2 cellular contexts compared by ENCODE assay signal in genomic region chr11:612201-612960, GRCh38.
A peak's percentile ranks its signal among the peaks of the same experiment; 100 is the strongest.
TF ChIP-seq lines count a peak whose summit lies in the region.

No MANE protein-coding gene starts in this region.

TF ChIP-seq in GM23338, 12 proteins besides CTCF, POLR2A, EP300 and RAD21:
- no peak for TF ChIP-seq ZNF114 (CRISPR knock-in tag; IDR thresholded peaks at IDR 0.05)
- TF ChIP-seq EZH2 (IDR thresholded peaks at IDR 0.05; ENCODE audit: low read depth, unreplicated experiment), result no peak
- TF ChIP-seq EZH2phosphoT487 (IDR thresholded peaks at IDR 0.05; ENCODE audit: unreplicated experiment), result no peak
- no peak for TF ChIP-seq JUNB (IDR thresholded peaks at IDR 0.05; ENCODE audit: unreplicated experiment)
- no peak for TF ChIP-seq POLR2AphosphoS5 (IDR thresholded peaks at IDR 0.05; ENCODE audit: low read depth)
- no peak for TF ChIP-seq STAT1 (IDR thresholded peaks at IDR 0.05; ENCODE audit: unreplicated experiment)
- no peak for TF ChIP-seq CREB1 (CRISPR knock-in tag; IDR thresholded peaks at IDR 0.05; ENCODE audit: low read depth)
- TF ChIP-seq NANOG (IDR thresholded peaks at IDR 0.05; ENCODE audit: borderline replicate concordance), result no peak
- no peak for TF ChIP-seq ZNF331 (CRISPR knock-in tag; IDR thresholded peaks at IDR 0.05; ENCODE audit: low read depth)
- no peak for TF ChIP-seq REST (IDR thresholded peaks at IDR 0.05; ENCODE audit: unreplicated experiment)
- TF ChIP-seq ZNF462 (CRISPR knock-in tag; IDR thresholded peaks at IDR 0.05), result no peak
- TF ChIP-seq ETS1 (IDR thresholded peaks at IDR 0.05), result no peak

TF ChIP-seq in HepG2, 621 proteins besides CTCF, POLR2A, EP300 and RAD21 (continues in another document):
- TF ChIP-seq NFKB2 (CRISPR knock-in tag; IDR thresholded peaks at IDR 0.05; ENCODE audit: borderline replicate concordance) (no peak), STAG1 (CRISPR knock-in tag; IDR thresholded peaks at IDR 0.05) (peak; percentile 52), ZNF484 (CRISPR knock-in tag; IDR thresholded peaks at IDR 0.05; ENCODE audit: borderline replicate concordance, low read depth) (no peak), NR2F1 (CRISPR knock-in tag; IDR thresholded peaks at IDR 0.05) (no peak), PRPF4 (IDR thresholded peaks at IDR 0.05; ENCODE audit: low read depth, low read length, poor library complexity, severe bottlenecking) (peak; percentile 46), MAX (IDR thresholded peaks at IDR 0.05) (no peak), ZNF18 (CRISPR knock-in tag; IDR thresholded peaks at IDR 0.05; ENCODE audit: insufficient replicate concordance) (no peak), HNRNPL (IDR thresholded peaks at IDR 0.05; ENCODE audit: low read depth, low read length) (0 out of 2 replicates have a peak, but pooled peaks have one; percentile 22), ZSCAN29 (CRISPR knock-in tag; conservative IDR thresholded peaks at IDR 0.05) (no peak), AHDC1 (CRISPR knock-in tag; IDR thresholded peaks at IDR 0.05; ENCODE audit: borderline replicate concordance) (no peak), MZF1 (CRISPR knock-in tag; IDR thresholded peaks at IDR 0.05; ENCODE audit: borderline replicate concordance) (no peak), ZBTB1 (CRISPR knock-in tag; IDR thresholded peaks at IDR 0.05; ENCODE audit: borderline replicate concordance) (no peak), DDIT3 (CRISPR knock-in tag; IDR thresholded peaks at IDR 0.05) (no peak), RNF219 (CRISPR knock-in tag; IDR thresholded peaks at IDR 0.05) (no peak), ZNF354B (CRISPR knock-in tag; IDR thresholded peaks at IDR 0.05) (no peak), ZNF687 (CRISPR knock-in tag; IDR thresholded peaks at IDR 0.05) (peak; percentile 10; the same call in 1 of the 2 replicates), ZNF282 (IDR thresholded peaks at IDR 0.05; ENCODE audit: partially characterized antibody) (no peak), ZNF432 (CRISPR knock-in tag; IDR thresholded peaks at IDR 0.05; ENCODE audit: borderline replicate concordance) (no peak), SAFB2 (CRISPR knock-in tag; IDR thresholded peaks at IDR 0.05; ENCODE audit: borderline replicate concordance, low read depth) (no peak), SMC3 (IDR thresholded peaks at IDR 0.05; ENCODE audit: low read length) (peak; percentile 14; the same call in 1 of the 2 replicates), FOXA3 (CRISPR knock-in tag; IDR thresholded peaks at IDR 0.05) (no peak), ZNF468 (CRISPR knock-in tag; IDR thresholded peaks at IDR 0.05) (no peak), ZNF761 (CRISPR knock-in tag; conservative IDR thresholded peaks at IDR 0.05) (no peak), ZNF747 (CRISPR knock-in tag; IDR thresholded peaks at IDR 0.05; ENCODE audit: borderline replicate concordance) (no peak), ZNF264 (CRISPR knock-in tag; IDR thresholded peaks at IDR 0.05) (no peak), NCOA2 (CRISPR knock-in tag; IDR thresholded peaks at IDR 0.05) (no peak), ZSCAN22 (CRISPR knock-in tag; IDR thresholded peaks at IDR 0.05) (no peak), MBNL3 (CRISPR knock-in tag; conservative IDR thresholded peaks at IDR 0.05) (no peak), ATF3 (CRISPR knock-in tag; IDR thresholded peaks at IDR 0.05) (no peak), ZBTB33 (CRISPR knock-in tag; IDR thresholded peaks at IDR 0.05) (peak; percentile 85; the same call in 1 of the 2 replicates), MXD3 (CRISPR knock-in tag; IDR thresholded peaks at IDR 0.05) (no peak), ZNF768 (CRISPR knock-in tag; IDR thresholded peaks at IDR 0.05) (no peak), ZSCAN31 (CRISPR knock-in tag; IDR thresholded peaks at IDR 0.05; ENCODE audit: low read depth) (no peak), RFX1 (IDR thresholded peaks at IDR 0.05) (no peak), ZKSCAN8 (CRISPR knock-in tag; IDR thresholded peaks at IDR 0.05; ENCODE audit: borderline replicate concordance) (no peak), IRF2 (CRISPR knock-in tag; IDR thresholded peaks at IDR 0.05) (no peak)
